ENCODE assay signal across 19 cellular contexts in genomic region chr22:38071421-38072321, GRCh38. TPM values are rescaled to one million over a fixed set of nuclear protein-coding genes. Genes with fewer than 3 reads are reported as not detected.
DNase-seq lines count a peak whose midpoint lies in the region; ATAC-seq and TF ChIP-seq lines count a peak whose summit lies in the region.
"Had no signal": no experiment of that assay in that cellular context is flagged by ENCODE, and none has a peak within 500 bp of the region (broad histone marks: within the 10 kb centered on the region; RNA-seq: fewer than 3 reads in every experiment).

No MANE protein-coding gene starts in this region.

- no peak overlapping the region for H3K27ac Mint-ChIP-seq in activated T-cell treated with anti-CD3 and anti-CD28 coated beads, Interleukin-2, amount 50 U/mL, for 24 hours
- no peak overlapping the region for H3K27ac Mint-ChIP-seq in activated T-cell treated with anti-CD3 and anti-CD28 coated beads, Interleukin-2, amount 50 U/mL, for 72 hours

- H3K27me3 Mint-ChIP-seq in activated T-cell treated with anti-CD3 and anti-CD28 coated beads, Interleukin-2, amount 50 U/mL, for 24 hours = no peaks in the 10 kb centered on the region
- H3K27me3 Mint-ChIP-seq in activated T-cell treated with anti-CD3 and anti-CD28 coated beads, Interleukin-2, amount 50 U/mL, for 72 hours (ENCODE audit: low read depth) = no peaks in the 10 kb centered on the region

- no peak overlapping the region for H3K4me3 Mint-ChIP-seq in activated T-cell treated with anti-CD3 and anti-CD28 coated beads, Interleukin-2, amount 50 U/mL, for 24 hours
- no peak overlapping the region for H3K4me3 Mint-ChIP-seq in activated T-cell treated with anti-CD3 and anti-CD28 coated beads, Interleukin-2, amount 50 U/mL, for 72 hours
- H3K4me3 Mint-ChIP-seq: CD14-positive monocyte had no signal

- H3K9me3 Mint-ChIP-seq in activated T-cell treated with anti-CD3 and anti-CD28 coated beads, Interleukin-2, amount 50 U/mL, for 24 hours = no peaks in the 10 kb centered on the region
- H3K9me3 Mint-ChIP-seq in activated T-cell treated with anti-CD3 and anti-CD28 coated beads, Interleukin-2, amount 50 U/mL, for 72 hours = no peaks in the 10 kb centered on the region

- DNase-seq in left cardiac atrium (peak; percentile 13), cardiac septum (ENCODE audit: low spot score) (no peak), dorsolateral prefrontal cortex (peak in 1 of 10 donors; percentile 43), psoas muscle (peak; percentile 11 to 48), SHP77 (lab: John Stamatoyannopoulos, UW) (no peak)
- no peak for DNase-seq in stimulated activated CD4-positive, alpha-beta T cell treated with anti-CD3 and anti-CD28 coated beads, Interleukin-1b, Interleukin-23, amount 100 ng/mL, for 48 hours
- no peak for DNase-seq in activated T-cell treated with anti-CD3 and anti-CD28 coated beads, Interleukin-2, amount 50 U/mL, for 24 hours
- DNase-seq in activated T-cell treated with anti-CD3 and anti-CD28 coated beads, Interleukin-2, amount 50 U/mL, for 72 hours = no peak
- DNase-seq: Caco-2; HCEC 1CT; KBM-7; NCI-H1436 treated with DMSO at 0.1 percent for 48 hours; NCI-H2081 treated with DMSO at 0.1 percent for 48 hours; NCI-H2227 treated with DMSO at 0.1 percent for 48 hours; NCI-H526 treated with DMSO at 0.1 percent for 48 hours; NK-92 treated with Interleukin-12 subunit alpha and Interleukin-12 subunit beta, amount 100 ng/mL, for 24 hours; PC-9 had no signal

- H3K4me3 ChIP-seq in dorsolateral prefrontal cortex = no peak overlapping the region
- no peak overlapping the region for H3K4me3 ChIP-seq in psoas muscle
- H3K4me3 ChIP-seq: PC-9 had no signal

- H3K4me1 ChIP-seq in psoas muscle = peaks cover 42% of the 10 kb centered on the region
- H3K4me1 ChIP-seq: Caco-2 had no signal

- no peaks in the 10 kb centered on the region for H3K4me1 Mint-ChIP-seq in activated T-cell treated with anti-CD3 and anti-CD28 coated beads, Interleukin-2, amount 50 U/mL, for 24 hours (ENCODE audit: low read depth)
- no peaks in the 10 kb centered on the region for H3K4me1 Mint-ChIP-seq in activated T-cell treated with anti-CD3 and anti-CD28 coated beads, Interleukin-2, amount 50 U/mL, for 72 hours (ENCODE audit: low read depth)
- H3K4me1 Mint-ChIP-seq: CD14-positive monocyte had no signal

- intact Hi-C loops in left cardiac atrium (cut with DNase I) = no loop called here
- intact Hi-C loops in cardiac septum (cut with DNase I) = no loop called here
- intact Hi-C loops in dorsolateral prefrontal cortex (cut with DNase I) = loop anchor here (5.0 to 10.0 kb wide), 3 partner anchors 153 to 283 kb away; no protein-coding TSS in a partner anchor
- intact Hi-C loops in psoas muscle (cut with DNase I) = loop anchor here in 1 of 2 donors (5.0 kb wide), 1 partner anchor 101 kb away; no protein-coding TSS in a partner anchor

- peak overlapping the region in 57 of 59 donors; percentile 66 to 100 (median 97) for H3K27ac ChIP-seq in dorsolateral prefrontal cortex
- H3K27ac ChIP-seq in psoas muscle = peak overlapping the region; percentile 95
- H3K27ac ChIP-seq: HL-60, PC-9 had no signal

- TF ChIP-seq CTCF in dorsolateral prefrontal cortex (IDR thresholded peaks at IDR 0.05 in 54 of 56, conservative IDR thresholded peaks at IDR 0.05 in 2 of 56; ENCODE audit: low read depth in 1 of 56, partially characterized antibody in 56 of 56) = no peak
- TF ChIP-seq CTCF in psoas muscle (IDR thresholded peaks at IDR 0.05) = no peak

- peaks cover 69% of the 10 kb centered on the region for H3K36me3 Mint-ChIP-seq in activated T-cell treated with anti-CD3 and anti-CD28 coated beads, Interleukin-2, amount 50 U/mL, for 24 hours (ENCODE audit: low read depth)
- no peaks in the 10 kb centered on the region for H3K36me3 Mint-ChIP-seq in activated T-cell treated with anti-CD3 and anti-CD28 coated beads, Interleukin-2, amount 50 U/mL, for 72 hours (ENCODE audit: insufficient read depth in 2 of 2)

- WGBS in psoas muscle, 3 donors = 83 to 87% (median 84%) methylated on average over 21 to 22 of the region's 22 CpGs

- H3K36me3 ChIP-seq in psoas muscle (ENCODE audit: insufficient read depth in 1 of 2, low read depth in 1 of 2) = peaks cover 0 to 47% of the 10 kb centered on the region in 2 donors

- ATAC-seq in left cardiac atrium = no peak
- ATAC-seq in psoas muscle = no peak
- no peak for ATAC-seq in activated T-cell treated with anti-CD3 and anti-CD28 coated beads, Interleukin-2, amount 50 U/mL, for 72 hours (replicated peaks in 1 of 2)

- no peaks in the 10 kb centered on the region for H3K9me3 ChIP-seq in psoas muscle
- H3K9me3 ChIP-seq: Caco-2 had no signal

- no peaks in the 10 kb centered on the region for H3K27me3 ChIP-seq in dorsolateral prefrontal cortex
- no peaks in the 10 kb centered on the region for H3K27me3 ChIP-seq in psoas muscle (ENCODE audit: insufficient read depth in 3 of 3, low read length in 2 of 3)

RNA-seq across cellular contexts. Expression of gene SLC16A8, which starts 12.3 kb away (rescaled TPM):
- total RNA-seq in left cardiac atrium (under 1 TPM in 1 of 2 donors, not detected in 1; 0.27 TPM), cardiac septum (not detected), dorsolateral prefrontal cortex (1 to 10 TPM in 92 of 120 experiments, under 1 TPM in 20, not detected in 8; 0.35 to 9.3 (median 1.9) TPM), psoas muscle (under 1 TPM in 1 of 4 donors, not detected in 3; 0.23 TPM)
- 1 to 10 TPM in 1 of 3 donors, under 1 TPM in 2; 0.25 to 1.0 (median 0.33) TPM for polyA plus RNA-seq in psoas muscle
- total RNA-seq in activated T-cell treated with anti-CD3 and anti-CD28 coated beads, Interleukin-2, amount 50 U/mL, for 72 hours = not detected
- total RNA-seq: Caco-2, PC-9 had no signal
- polyA plus RNA-seq: CD14-positive monocyte had no signal

RNA-seq across cellular contexts. Expression of gene PICK1, which starts 14.5 kb away (rescaled TPM):
- total RNA-seq in left cardiac atrium (10 to 100 TPM; 19.4 to 21.0 TPM), cardiac septum (19.1 TPM), dorsolateral prefrontal cortex (100 to 1,000 TPM in 12 of 120 experiments, 10 to 100 TPM in 108; 45.5 to 186 (median 75.9) TPM), psoas muscle (10 to 100 TPM; 11.9 to 31.5 (median 17.8) TPM)
- polyA plus RNA-seq in psoas muscle = 10 to 100 TPM; 15.2 to 19.6 (median 18.9) TPM
- 10 to 100 TPM; 21.2 to 24.2 TPM for total RNA-seq in activated T-cell treated with anti-CD3 and anti-CD28 coated beads, Interleukin-2, amount 50 U/mL, for 72 hours

RNA-seq across cellular contexts. Expression of gene BAIAP2L2, which starts 38.8 kb away (rescaled TPM):
- under 1 TPM; 0.63 to 0.65 TPM for total RNA-seq in left cardiac atrium
- total RNA-seq in cardiac septum = 0.24 TPM
- 10 to 100 TPM in 10 of 120 experiments, 1 to 10 TPM in 110; 2.2 to 14.9 (median 6.0) TPM for total RNA-seq in dorsolateral prefrontal cortex
- under 1 TPM in 3 of 4 donors, not detected in 1; 0.26 to 0.71 (median 0.56) TPM for total RNA-seq in psoas muscle
- polyA plus RNA-seq in psoas muscle = 1 to 10 TPM in 1 of 3 donors, under 1 TPM in 2; 0.23 to 5.1 (median 0.55) TPM
- total RNA-seq in activated T-cell treated with anti-CD3 and anti-CD28 coated beads, Interleukin-2, amount 50 U/mL, for 72 hours = 1 to 10 TPM; 1.3 to 1.4 TPM
- polyA plus RNA-seq: CD14-positive monocyte had no signal

Comparison
In these comparisons a context has a peak if more than half of its experiments do, and no peak if none do; other contexts are left out.
1. DNase-seq: peak in left cardiac atrium (single experiment) and psoas muscle (2 of 2); none in cardiac septum (single experiment), stimulated activated CD4-positive, alpha-beta T cell treated with anti-CD3 and anti-CD28 coated beads, Interleukin-1b, Interleukin-23, amount 100 ng/mL, for 48 hours (single experiment), SHP77 (0 of 2), activated T-cell treated with anti-CD3 and anti-CD28 coated beads, Interleukin-2, amount 50 U/mL, for 24 hours (single experiment) and activated T-cell treated with anti-CD3 and anti-CD28 coated beads, Interleukin-2, amount 50 U/mL, for 72 hours (0 of 2).
2. intact Hi-C loops: an anchor here in dorsolateral prefrontal cortex (5.0 to 10.0 kb wide); none called in left cardiac atrium and cardiac septum.